Comparison of ENCODE assay signal across 22 cellular contexts in the genomic region with DNA sequence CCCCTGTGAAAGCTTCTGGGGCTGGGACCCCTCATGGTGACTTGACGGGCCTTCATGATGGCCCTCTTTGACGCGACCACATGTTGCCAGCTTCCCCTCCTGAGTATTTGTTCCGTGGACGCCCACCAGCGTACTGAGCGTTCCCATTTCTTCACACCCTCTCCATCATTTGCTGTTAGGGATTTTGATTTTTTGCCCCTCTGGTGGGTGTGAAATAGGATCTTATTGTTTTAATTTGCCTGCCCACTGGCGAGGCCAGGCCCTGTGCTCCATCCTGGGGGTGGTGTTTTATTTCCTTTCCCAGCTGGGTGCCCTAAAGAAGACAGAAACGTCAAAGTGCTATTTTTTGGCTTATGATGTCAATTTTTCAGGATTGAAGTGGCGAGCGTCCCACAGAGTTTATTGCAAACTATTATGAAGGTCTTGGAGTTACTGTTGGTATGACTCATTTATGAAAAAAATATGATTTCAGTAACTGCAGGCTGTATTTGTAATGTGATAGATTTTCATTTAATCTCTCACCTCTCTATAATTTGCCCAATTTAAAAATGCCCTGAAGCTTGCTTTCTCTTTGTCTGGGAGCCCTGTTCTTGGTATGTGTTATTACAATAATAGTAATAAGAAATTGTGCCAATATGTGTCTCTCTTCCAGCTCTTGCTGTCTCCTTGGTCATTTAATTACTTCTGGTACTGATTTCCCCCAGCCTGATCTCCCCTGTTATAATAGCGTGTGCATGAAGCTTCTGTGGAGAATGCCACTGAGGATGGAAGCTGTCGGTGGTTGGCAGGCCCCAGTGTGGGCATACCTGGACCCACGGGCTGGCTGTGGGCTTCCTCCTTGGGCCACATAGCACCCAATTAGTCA. TPM values are rescaled to one million over a fixed set of nuclear protein-coding genes. Genes with fewer than 3 reads are reported as not detected.
DNase-seq lines count a peak whose midpoint lies in the region; FAIRE-seq and TF ChIP-seq lines count a peak whose summit lies in the region.
"Had no signal": no experiment of that assay in that cellular context is flagged by ENCODE, and none has a peak within 500 bp of the region (broad histone marks: within the 10 kb centered on the region; RNA-seq: fewer than 3 reads in every experiment).

No MANE protein-coding gene starts in this region.

- H3K4me3 Mint-ChIP-seq in astrocyte (ENCODE audit: unreplicated experiment) (no peak overlapping the region), nephron progenitor cell (no peak overlapping the region)
- H3K4me3 Mint-ChIP-seq: activated CD4-positive, alpha-beta T cell treated with anti-CD3 and anti-CD28 coated beads, Interleukin-2, amount 10 ng/mL, durations not matched to agents 7 days and 5 days; activated naive CD4-positive, alpha-beta T cell treated with anti-CD3 and anti-CD28 coated beads, Interleukin-2, amount 50 U/mL, for 24 hours; B cell; endodermal cell; GM23338; IgD-negative memory B cell had no signal

- peak overlapping the region; percentile 6 for H3K4me2 ChIP-seq in astrocyte (ENCODE audit: low read length)
- peak overlapping the region; percentile 12 for H3K4me2 ChIP-seq in smooth muscle cell
- H3K4me2 ChIP-seq: GM23338 had no signal

- H4K20me1 ChIP-seq in astrocyte (ENCODE audit: insufficient read depth, low read length) (peaks cover 12% of the 10 kb centered on the region), smooth muscle cell (ENCODE audit: low read depth) (peaks cover 11% of the 10 kb centered on the region)

- H3K4me3 ChIP-seq in astrocyte (ENCODE audit: insufficient read depth, low read depth, low read length) (no peak overlapping the region), fibroblast of mammary gland (ENCODE audit: control insufficient read depth, low read depth, low read length) (no peak overlapping the region), smooth muscle cell (no peak overlapping the region)
- H3K4me3 ChIP-seq: gastrocnemius medialis, GM23338, left ventricle myocardium inferior, testis had no signal

- H3K27me3 Mint-ChIP-seq in astrocyte (ENCODE audit: low read depth, unreplicated experiment) (no peaks in the 10 kb centered on the region), nephron progenitor cell (ENCODE audit: low read depth, poor library complexity) (peaks cover 8% of the 10 kb centered on the region)
- H3K27me3 Mint-ChIP-seq: activated CD4-positive, alpha-beta T cell treated with anti-CD3 and anti-CD28 coated beads, Interleukin-2, amount 10 ng/mL, durations not matched to agents 7 days and 5 days; activated naive CD4-positive, alpha-beta T cell treated with anti-CD3 and anti-CD28 coated beads, Interleukin-2, amount 50 U/mL, for 24 hours; B cell; IgD-negative memory B cell had no signal

- WGBS in smooth muscle cell (ENCODE audit: low lambda C conversion rate) = 88% methylated on average over 14 of the region's 14 CpGs

- H3K36me3 ChIP-seq in astrocyte (ENCODE audit: insufficient read depth, low read length) (no peaks in the 10 kb centered on the region), smooth muscle cell (ENCODE audit: low read depth) (no peaks in the 10 kb centered on the region)
- H3K36me3 ChIP-seq: gastrocnemius medialis, left ventricle myocardium inferior had no signal

- no peaks in the 10 kb centered on the region for H3K27me3 ChIP-seq in astrocyte (ENCODE audit: insufficient read depth, low read length)
- H3K27me3 ChIP-seq in smooth muscle cell (ENCODE audit: low read depth) = no peaks in the 10 kb centered on the region
- H3K27me3 ChIP-seq: gastrocnemius medialis, testis had no signal

- H3K9ac ChIP-seq in astrocyte (ENCODE audit: low read length) (no peak overlapping the region), smooth muscle cell (ENCODE audit: low read depth) (no peak overlapping the region)

- H3K9me3 Mint-ChIP-seq in astrocyte (ENCODE audit: unreplicated experiment) = no peaks in the 10 kb centered on the region
- H3K9me3 Mint-ChIP-seq in nephron progenitor cell = no peaks in the 10 kb centered on the region
- H3K9me3 Mint-ChIP-seq: activated CD4-positive, alpha-beta T cell treated with anti-CD3 and anti-CD28 coated beads, Interleukin-2, amount 10 ng/mL, durations not matched to agents 7 days and 5 days; activated naive CD4-positive, alpha-beta T cell treated with anti-CD3 and anti-CD28 coated beads, Interleukin-2, amount 50 U/mL, for 24 hours; endodermal cell; IgD-negative memory B cell had no signal

- no peak for TF ChIP-seq POLR2A in H54 (IDR thresholded peaks at IDR 0.05; ENCODE audit: low read depth, low read length)

- FAIRE-seq in H54 (lab: Jason Lieb, UNC) = peak; percentile 11
- no peak for FAIRE-seq in astrocyte (lab: Jason Lieb, UNC)
- FAIRE-seq: RCC 7860 had no signal

- H3K4me1 Mint-ChIP-seq in astrocyte (ENCODE audit: low read depth, unreplicated experiment) (peaks cover 10% of the 10 kb centered on the region), nephron progenitor cell (peaks cover 51% of the 10 kb centered on the region)

- no peak for DNase-seq in H54 (ENCODE audit: insufficient read length, low spot score)
- peak; percentile 46 for DNase-seq in astrocyte (ENCODE audit: low read depth)
- peak; percentile 69 for DNase-seq in fibroblast of mammary gland (ENCODE audit: low read depth)
- no peak for DNase-seq in smooth muscle cell (lab: John Stamatoyannopoulos, UW; ENCODE audit: unreplicated experiment)
- DNase-seq in nephron progenitor cell = no peak
- no peak for DNase-seq in cortex of kidney (lab: John Stamatoyannopoulos, UW)
- no peak for DNase-seq in NCI-H1092 (lab: John Stamatoyannopoulos, UW)
- DNase-seq: activated CD4-positive, alpha-beta T cell treated with anti-CD3 and anti-CD28 coated beads, Interleukin-2, amount 10 ng/mL, durations not matched to agents 7 days and 5 days; cerebellar nuclear complex; endodermal cell; gastrocnemius medialis; left ventricle myocardium inferior; NCI-H2081; NCI-H774; occipital lobe; stimulated activated CD4-positive, alpha-beta T cell treated with anti-CD3 and anti-CD28 coated beads, Interleukin-4, amount 100 ng/mL, for 1 hour; testis had no signal

- H2AFZ ChIP-seq in astrocyte (ENCODE audit: low read depth, low read length) = no peak overlapping the region
- H2AFZ ChIP-seq in smooth muscle cell (ENCODE audit: low read depth) = no peak overlapping the region
- H2AFZ ChIP-seq: GM23338 had no signal

- H3K9me3 ChIP-seq in astrocyte (ENCODE audit: insufficient read depth, low read depth, low read length) (no peaks in the 10 kb centered on the region), smooth muscle cell (replicated peaks; ENCODE audit: low read depth) (no peaks in the 10 kb centered on the region)
- H3K9me3 ChIP-seq: gastrocnemius medialis, left ventricle myocardium inferior, testis had no signal

- H3K27ac Mint-ChIP-seq in astrocyte (ENCODE audit: unreplicated experiment) (no peak overlapping the region), nephron progenitor cell (no peak overlapping the region)
- H3K27ac Mint-ChIP-seq: activated naive CD4-positive, alpha-beta T cell treated with anti-CD3 and anti-CD28 coated beads, Interleukin-2, amount 50 U/mL, for 24 hours; B cell; endodermal cell; GM23338; IgD-negative memory B cell had no signal

- H3K36me3 Mint-ChIP-seq in astrocyte (ENCODE audit: low read depth, unreplicated experiment) (peaks cover 4% of the 10 kb centered on the region), nephron progenitor cell (ENCODE audit: low read depth) (peaks cover 5% of the 10 kb centered on the region)

- peaks cover 11% of the 10 kb centered on the region for H3K79me2 ChIP-seq in astrocyte (ENCODE audit: insufficient read depth, low read length)
- peaks cover 14% of the 10 kb centered on the region for H3K79me2 ChIP-seq in smooth muscle cell (ENCODE audit: low read depth)

- no peak overlapping the region for H3K27ac ChIP-seq in astrocyte (ENCODE audit: low read depth, low read length)
- H3K27ac ChIP-seq in smooth muscle cell (ENCODE audit: low read depth) = peak overlapping the region; percentile 12
- H3K27ac ChIP-seq: gastrocnemius medialis, left ventricle myocardium inferior, testis had no signal

- no peaks in the 10 kb centered on the region for H3F3A ChIP-seq in smooth muscle cell (ENCODE audit: low read depth)

- TF ChIP-seq CTCF in astrocyte (IDR thresholded peaks at IDR 0.05; ENCODE audit: insufficient read depth, low read depth, low read length) (no peak), fibroblast of mammary gland (conservative IDR thresholded peaks at IDR 0.05; ENCODE audit: control insufficient read depth, insufficient read depth, low read depth, low read length) (no peak), smooth muscle cell (IDR thresholded peaks at IDR 0.05; ENCODE audit: borderline replicate concordance, insufficient read depth, poor library complexity, severe bottlenecking) (no peak), nephron progenitor cell (IDR thresholded peaks at IDR 0.05) (no peak)

- peaks cover 16% of the 10 kb centered on the region for H3K4me1 ChIP-seq in astrocyte (ENCODE audit: insufficient read depth, low read length)
- H3K4me1 ChIP-seq in smooth muscle cell (ENCODE audit: low read depth) = peaks cover 7% of the 10 kb centered on the region
- H3K4me1 ChIP-seq: gastrocnemius medialis, testis had no signal

RNA-seq across cellular contexts. Expression of a gene that starts 46.5 kb away (rescaled TPM):
- total RNA-seq in astrocyte (12.3 and 13.1 TPM in 2 replicates), smooth muscle cell (8.8 and 9.8 TPM in 2 replicates)
- 15.8 and 15.9 TPM in 2 replicates for polyA plus RNA-seq in smooth muscle cell

Comparison
In these comparisons a context has a peak if more than half of its experiments do, and no peak if none do; other contexts are left out.
1. DNase-seq: peak in astrocyte (single experiment) and fibroblast of mammary gland (single experiment); none in H54 (single experiment), smooth muscle cell (single experiment), nephron progenitor cell (single experiment), cortex of kidney (single experiment) and NCI-H1092 (single experiment).